14 cellular contexts compared by ENCODE assay signal in genomic region chr1:226881515-226882185, GRCh38. TPM values are rescaled to one million over a fixed set of nuclear protein-coding genes. Genes with fewer than 3 reads are reported as not detected.
A peak's percentile ranks its signal among the peaks of the same experiment; 100 is the strongest.
DNase-seq lines count a peak whose midpoint lies in the region; ATAC-seq and TF ChIP-seq lines count a peak whose summit lies in the region.
"Had no signal": no experiment of that assay in that cellular context is flagged by ENCODE, and none has a peak within 500 bp of the region (broad histone marks: within the 10 kb centered on the region; RNA-seq: fewer than 3 reads in every experiment).

No MANE protein-coding gene starts in this region.

- TF ChIP-seq CTCF in right atrium auricular region (IDR thresholded peaks at IDR 0.05) (no peak), hepatocyte (IDR thresholded peaks at IDR 0.05; ENCODE audit: poor library complexity) (no peak), upper lobe of right lung (IDR thresholded peaks at IDR 0.05) (no peak)

- H3K27me3 Mint-ChIP-seq in activated CD4-positive, alpha-beta memory T cell treated with anti-CD3 and anti-CD28 coated beads for 36 hours: no peaks in the 10 kb centered on the region
- H3K27me3 Mint-ChIP-seq: dendritic cell treated with granulocyte-macrophage colony-stimulating factor and Interleukin-4, amounts not matched to agents 40 ng/mL and 50 ng/mL, for 4 days had no signal

- POLR2A ChIA-PET in activated CD4-positive, alpha-beta memory T cell treated with anti-CD3 and anti-CD28 coated beads for 36 hours (lab: Charles Lee): interaction anchor here (1.5 to 2.8 kb wide), 3 partner anchors 10 to 58 kb away, joined by 5 to 20 read pairs (median 6); partner anchors contain the start of genes COQ8A and PSEN2

- peaks cover 49% of the 10 kb centered on the region for H3K4me1 Mint-ChIP-seq in activated CD4-positive, alpha-beta memory T cell treated with anti-CD3 and anti-CD28 coated beads for 36 hours (ENCODE audit: low read depth)

- H2AFZ ChIP-seq in hepatocyte: no peak overlapping the region

- peak overlapping the region; percentile 56 for H3K4me3 Mint-ChIP-seq in activated CD4-positive, alpha-beta memory T cell treated with anti-CD3 and anti-CD28 coated beads for 36 hours

- ATAC-seq in upper lobe of right lung (no peak), HG03045 (IDR thresholded peaks at IDR 0.05; ENCODE audit: unreplicated experiment) (no peak)

- DNase-seq in cardiac septum (ENCODE audit: low spot score): peak; percentile 62
- DNase-seq in right atrium auricular region (ENCODE audit: low spot score): no peak
- peak; percentile 22 for DNase-seq in activated CD4-positive, alpha-beta memory T cell treated with anti-CD3 and anti-CD28 coated beads for 36 hours
- DNase-seq in hepatocyte (ENCODE audit: low spot score): no peak
- no peak for DNase-seq in upper lobe of right lung
- no peak for DNase-seq in DMS153 treated with DMSO at 0.1 percent for 48 hours (lab: John Stamatoyannopoulos, UW; ENCODE audit: unreplicated experiment)
- no peak for DNase-seq in medulla oblongata (ENCODE audit: extremely low spot score)
- DNase-seq: NCI-H2029; NK-92 treated with Interleukin-12 subunit alpha and Interleukin-12 subunit beta, amount 100 ng/mL, for 24 hours; stimulated activated CD4-positive, alpha-beta T cell treated with anti-CD3 and anti-CD28 coated beads, Interleukin-4, amount 100 ng/mL, for 1 hour; stimulated activated naive CD4-positive, alpha-beta T cell treated with Interleukin-2 at 50 U/mL for 16 hours had no signal

- no peaks in the 10 kb centered on the region for H4K20me1 ChIP-seq in hepatocyte (ENCODE audit: insufficient read depth, poor library complexity, severe bottlenecking)

- CTCF ChIA-PET in activated CD4-positive, alpha-beta memory T cell treated with anti-CD3 and anti-CD28 coated beads for 36 hours (lab: Charles Lee): no interaction called here

- H3K9me3 ChIP-seq in right atrium auricular region (no peaks in the 10 kb centered on the region), hepatocyte (ENCODE audit: low read depth) (no peaks in the 10 kb centered on the region), upper lobe of right lung (no peaks in the 10 kb centered on the region)

- no peak overlapping the region for H3K4me3 ChIP-seq in right atrium auricular region
- no peak overlapping the region for H3K4me3 ChIP-seq in hepatocyte
- no peak overlapping the region for H3K4me3 ChIP-seq in upper lobe of right lung
- H3K4me3 ChIP-seq: SK-N-MC had no signal

- H3K27ac Mint-ChIP-seq in activated CD4-positive, alpha-beta memory T cell treated with anti-CD3 and anti-CD28 coated beads for 36 hours: peak overlapping the region; percentile 92

- intact Hi-C loops in cardiac septum (cut with DNase I): no loop called here
- intact Hi-C loops in activated CD4-positive, alpha-beta memory T cell treated with anti-CD3 and anti-CD28 coated beads for 36 hours (cut with micrococcal nuclease): loop anchor here (1.0 to 5.0 kb wide), 4 partner anchors 10 to 255 kb away; no protein-coding TSS in a partner anchor
- intact Hi-C loops in upper lobe of right lung (cut with DNase I): no loop called here

- H3K36me3 ChIP-seq in right atrium auricular region: peaks cover 15% of the 10 kb centered on the region
- no peaks in the 10 kb centered on the region for H3K36me3 ChIP-seq in hepatocyte (replicated peaks; ENCODE audit: insufficient read depth, low read depth)
- H3K36me3 ChIP-seq in upper lobe of right lung: peaks cover 29% of the 10 kb centered on the region

- no peaks in the 10 kb centered on the region for H3K36me3 Mint-ChIP-seq in activated CD4-positive, alpha-beta memory T cell treated with anti-CD3 and anti-CD28 coated beads for 36 hours

- H3K4me2 ChIP-seq in hepatocyte: peak overlapping the region; percentile 66

- H3K4me1 ChIP-seq in right atrium auricular region: peaks cover 0 to 45% of the 10 kb centered on the region in 2 donors
- no peaks in the 10 kb centered on the region for H3K4me1 ChIP-seq in hepatocyte (ENCODE audit: insufficient read depth)
- peaks cover 11% of the 10 kb centered on the region for H3K4me1 ChIP-seq in upper lobe of right lung

- no peaks in the 10 kb centered on the region for H3K9me3 Mint-ChIP-seq in activated CD4-positive, alpha-beta memory T cell treated with anti-CD3 and anti-CD28 coated beads for 36 hours
- H3K9me3 Mint-ChIP-seq: dendritic cell treated with granulocyte-macrophage colony-stimulating factor and Interleukin-4, amounts not matched to agents 40 ng/mL and 50 ng/mL, for 4 days had no signal

- WGBS in hepatocyte (ENCODE audit: low lambda C conversion rate, missing lambda C conversion rate): 93% methylated on average over 15 of the region's 15 CpGs

- H3K27me3 ChIP-seq in right atrium auricular region (no peaks in the 10 kb centered on the region), hepatocyte (no peaks in the 10 kb centered on the region), upper lobe of right lung (no peaks in the 10 kb centered on the region)

- H3K9me2 ChIP-seq in hepatocyte (replicated peaks; ENCODE audit: insufficient read depth): no peaks in the 10 kb centered on the region

- no peak overlapping the region for H3K27ac ChIP-seq in right atrium auricular region
- no peak overlapping the region for H3K27ac ChIP-seq in hepatocyte
- peak overlapping the region; percentile 44 for H3K27ac ChIP-seq in upper lobe of right lung
- H3K27ac ChIP-seq: SK-N-MC had no signal

- no peaks in the 10 kb centered on the region for H3K79me2 ChIP-seq in hepatocyte

RNA-seq across cellular contexts. Expression of gene PSEN2, which starts 11.2 kb away (rescaled TPM):
- total RNA-seq in cardiac septum (21.5 TPM), right atrium auricular region (10 to 100 TPM; 22.6 to 23.3 TPM), hepatocyte (12.9 and 14.2 TPM in 2 replicates), upper lobe of right lung (22.7 TPM)
- total RNA-seq in activated CD4-positive, alpha-beta memory T cell treated with anti-CD3 and anti-CD28 coated beads for 36 hours: 1 to 10 TPM; 4.5 to 5.3 TPM
- polyA plus RNA-seq in hepatocyte: 12.7 and 14.3 TPM in 2 replicates

RNA-seq across cellular contexts. Expression of gene COQ8A, which starts 58.4 kb away (rescaled TPM):
- 168 TPM for total RNA-seq in cardiac septum
- 100 to 1,000 TPM; 158 to 253 TPM for total RNA-seq in right atrium auricular region
- total RNA-seq in activated CD4-positive, alpha-beta memory T cell treated with anti-CD3 and anti-CD28 coated beads for 36 hours: 10 to 100 TPM; 19.8 to 22.2 TPM
- total RNA-seq in hepatocyte: 20.7 and 22.9 TPM in 2 replicates
- 19.2 and 26.4 TPM in 2 replicates for polyA plus RNA-seq in hepatocyte
- total RNA-seq in upper lobe of right lung: 30.6 TPM

Comparison
In these comparisons a context has a peak if more than half of its experiments do, and no peak if none do; other contexts are left out.
1. DNase-seq: peak in cardiac septum (single experiment) and activated CD4-positive, alpha-beta memory T cell treated with anti-CD3 and anti-CD28 coated beads for 36 hours (single experiment); none in right atrium auricular region (single experiment), hepatocyte (single experiment), upper lobe of right lung (single experiment), DMS153 treated with DMSO at 0.1 percent for 48 hours (single experiment) and medulla oblongata (single experiment).